In genomic region chr7:121001932-121002754, GRCh38 we compare ENCODE assay signal across 1 cellular context.
TF ChIP-seq lines count a peak whose summit lies in the region.

No MANE protein-coding gene starts in this region.

TF ChIP-seq in IMR-90, 13 proteins besides CTCF, POLR2A, EP300 and RAD21 (continued from another document):
- no peak for TF ChIP-seq FOS (IDR thresholded peaks at IDR 0.05; ENCODE audit: low read depth, low read length)
- no peak for TF ChIP-seq BHLHE40 (IDR thresholded peaks at IDR 0.05; ENCODE audit: low read depth, low read length)
- no peak for TF ChIP-seq CEBPB (IDR thresholded peaks at IDR 0.05; ENCODE audit: low read depth, low read length)
- no peak for TF ChIP-seq USF2 (IDR thresholded peaks at IDR 0.05; ENCODE audit: low read depth, low read length)
- TF ChIP-seq MXI1 (IDR thresholded peaks at IDR 0.05; ENCODE audit: borderline replicate concordance, low read depth, low read length), result no peak
- TF ChIP-seq NFE2L2 (IDR thresholded peaks at IDR 0.05; ENCODE audit: low read depth, low read length), result no peak
- no peak for TF ChIP-seq ELK1 (IDR thresholded peaks at IDR 0.05; ENCODE audit: borderline replicate concordance, low read depth, low read length)
- no peak for TF ChIP-seq RFX5 (IDR thresholded peaks at IDR 0.05; ENCODE audit: low read depth, low read length)
- TF ChIP-seq CHD1 (IDR thresholded peaks at IDR 0.05; ENCODE audit: low read depth, low read length), result no peak
- no peak for TF ChIP-seq RCOR1 (IDR thresholded peaks at IDR 0.05; ENCODE audit: insufficient replicate concordance, low read length)
